In genomic region chr9:37381094-37381741, GRCh38 we compare ENCODE assay signal across 17 cellular contexts. TPM values are rescaled to one million over a fixed set of nuclear protein-coding genes. Genes with fewer than 3 reads are reported as not detected.
DNase-seq lines count a peak whose midpoint lies in the region; ATAC-seq, FAIRE-seq and TF ChIP-seq lines count a peak whose summit lies in the region.
"Had no signal": no experiment of that assay in that cellular context is flagged by ENCODE, and none has a peak within 500 bp of the region (broad histone marks: within the 10 kb centered on the region; RNA-seq: fewer than 3 reads in every experiment).

No MANE protein-coding gene starts in this region.

- WGBS in GM12878 (ENCODE audit: insufficient coverage, insufficient replicate concordance, low lambda C conversion rate, missing lambda C conversion rate) = 87% methylated on average over 11 of the region's 11 CpGs

- CTCF ChIA-PET in GM12878 (lab: Yijun Ruan, JAX) = interaction anchor here (0.9 to 4.0 kb wide), 9 partner anchors 8 to 388 kb away, joined by 3 to 23 read pairs (median 7); no protein-coding TSS in a partner anchor

- H3K9me3 Mint-ChIP-seq in natural killer cell treated with Interleukin-12 subunit alpha and Interleukin-12 subunit beta and Interleukin-15 and Interleukin-18, amount 100 ng/mL, for 72 hours = no peaks in the 10 kb centered on the region

- TF ChIP-seq CTCF in GM12878 (IDR thresholded peaks at IDR 0.05 in 2 of 3, conservative IDR thresholded peaks at IDR 0.05 in 1 of 3; ENCODE audit: control insufficient read depth in 2 of 3, extremely low read depth in 1 of 3, insufficient read depth in 1 of 3, low read depth in 3 of 3, low read length in 3 of 3) = no peak

- H3K79me2 ChIP-seq in GM12878 (ENCODE audit: control insufficient read depth, insufficient read depth, low read length) = peaks cover 3% of the 10 kb centered on the region

- no peak for TF ChIP-seq RAD21 in GM12878 (IDR thresholded peaks at IDR 0.05; ENCODE audit: insufficient read depth, low read depth, low read length)

- H3K9ac ChIP-seq in GM12878 (ENCODE audit: control insufficient read depth, insufficient read depth, low read length) = no peak overlapping the region

- no peaks in the 10 kb centered on the region for H3K36me3 ChIP-seq in GM12878 (ENCODE audit: control insufficient read depth in 2 of 2, insufficient read depth in 2 of 2, low read length in 1 of 2)
- H3K36me3 ChIP-seq: SJCRH30 had no signal

- POLR2A ChIA-PET in GM12878 (lab: Charles Lee) = interaction anchor here (0.6 to 3.3 kb wide), 9 partner anchors 9 to 354 kb away, joined by 3 to 46 read pairs (median 6); no protein-coding TSS in a partner anchor

- no peak for ATAC-seq in GM12878
- no peak for ATAC-seq in natural killer cell treated with Interleukin-12 subunit alpha and Interleukin-12 subunit beta and Interleukin-15 and Interleukin-18, amount 100 ng/mL, for 72 hours

- peak overlapping the region; percentile 92 for H3K27ac ChIP-seq in GM12878 (ENCODE audit: control insufficient read depth, insufficient read depth)
- H3K27ac ChIP-seq: C4-2B, SJCRH30 had no signal

- H3K4me1 Mint-ChIP-seq in natural killer cell treated with Interleukin-12 subunit alpha and Interleukin-12 subunit beta and Interleukin-15 and Interleukin-18, amount 100 ng/mL, for 72 hours (ENCODE audit: low read depth in 2 of 2) = no peaks in the 10 kb centered on the region

- H3K36me3 Mint-ChIP-seq in natural killer cell treated with Interleukin-12 subunit alpha and Interleukin-12 subunit beta and Interleukin-15 and Interleukin-18, amount 100 ng/mL, for 72 hours = no peaks in the 10 kb centered on the region

- TF ChIP-seq POLR2A in GM12878 (IDR thresholded peaks at IDR 0.05; ENCODE audit: low read depth, low read length) = no peak

- no peak overlapping the region for H3K4me3 Mint-ChIP-seq in natural killer cell treated with Interleukin-12 subunit alpha and Interleukin-12 subunit beta and Interleukin-15 and Interleukin-18, amount 100 ng/mL, for 72 hours

- SMC1A ChIA-PET in GM12878 (lab: Charles Lee; ENCODE audit: uncharacterized antibody, unreplicated experiment) = interaction anchor here (0.7 to 3.6 kb wide), 18 partner anchors 8 to 387 kb away, joined by 3 to 40 read pairs (median 3); no protein-coding TSS in a partner anchor

- TF ChIP-seq EP300 in GM12878 (IDR thresholded peaks at IDR 0.05; ENCODE audit: borderline replicate concordance in 1 of 2, control insufficient read depth in 1 of 2, low read depth in 2 of 2, low read length in 2 of 2) = no peak

- H3K27me3 ChIP-seq in GM12878 (replicated peaks in 1 of 2; ENCODE audit: control insufficient read depth in 2 of 2, insufficient read depth in 2 of 2, low read length in 1 of 2) = no peaks in the 10 kb centered on the region
- H3K27me3 ChIP-seq: SJCRH30 had no signal

- intact Hi-C loops in GM12878 (cut with micrococcal nuclease; ENCODE audit: unreplicated experiment) = no loop called here

- H2AFZ ChIP-seq in GM12878 (ENCODE audit: control insufficient read depth, low read depth, low read length) = no peak overlapping the region; the same call in 1 of the 2 replicates

- DNase-seq in NCI-H524 (lab: John Stamatoyannopoulos, UW) (peak; percentile 15 to 52), NCI-H524 treated with DMSO at 0.1 percent for 48 hours (lab: John Stamatoyannopoulos, UW) (no peak), NCI-H345 (lab: John Stamatoyannopoulos, UW) (peak; percentile 76), GM12878 (ENCODE audit: low read depth, low spot score) (no peak), SHP77 treated with DMSO at 0.1 percent for 48 hours (lab: John Stamatoyannopoulos, UW) (no peak), inferior parietal cortex (ENCODE audit: extremely low spot score) (no peak)
- no peak for DNase-seq in activated CD4-positive, alpha-beta T cell treated with anti-CD3 and anti-CD28 coated beads, Interleukin-2, amount 50 U/mL, for 4 hours
- no peak for DNase-seq in natural killer cell treated with Interleukin-12 subunit alpha and Interleukin-12 subunit beta and Interleukin-15 and Interleukin-18, amount 100 ng/mL, for 72 hours (ENCODE audit: low spot score)
- DNase-seq: NCI-H1417, NCI-H2029 treated with DMSO at 0.1 percent for 48 hours, NCI-H2227 treated with DMSO at 0.1 percent for 48 hours, NCI-H748 treated with DMSO at 0.1 percent for 48 hours, RPMI8226, SJCRH30, T-helper 9 cell had no signal

- peak overlapping the region; percentile 4; the same call in 1 of the 2 replicates for H3K4me2 ChIP-seq in GM12878 (ENCODE audit: control insufficient read depth, insufficient read depth)

- H4K20me1 ChIP-seq in GM12878 (ENCODE audit: control insufficient read depth, insufficient read depth) = no peaks in the 10 kb centered on the region

- peaks cover 2% of the 10 kb centered on the region; the same call in 2 of the 3 replicates for H3K9me3 ChIP-seq in GM12878 (replicated peaks; ENCODE audit: control insufficient read depth, insufficient read depth, low read length)
- H3K9me3 ChIP-seq: SJCRH30 had no signal

- H3K4me3 ChIP-seq in GM12878 = no peak overlapping the region
- H3K4me3 ChIP-seq: SJCRH30 had no signal

- BruUV-seq in GM12878 (replicated peaks; lab: Mats Ljungman, UMichigan) = no TSS peak

- no peak overlapping the region for H3K27ac Mint-ChIP-seq in natural killer cell treated with Interleukin-12 subunit alpha and Interleukin-12 subunit beta and Interleukin-15 and Interleukin-18, amount 100 ng/mL, for 72 hours

- FAIRE-seq in GM12878 (lab: Jason Lieb, UNC) = no peak
- FAIRE-seq: H54 had no signal

- H3K27me3 Mint-ChIP-seq in natural killer cell treated with Interleukin-12 subunit alpha and Interleukin-12 subunit beta and Interleukin-15 and Interleukin-18, amount 100 ng/mL, for 72 hours = peaks cover 10% of the 10 kb centered on the region in 2 donors

- peaks cover 75% of the 10 kb centered on the region for H3K4me1 ChIP-seq in GM12878 (ENCODE audit: control insufficient read depth, insufficient read depth, low read length)
- H3K4me1 ChIP-seq: SJCRH30 had no signal

- RAD21 ChIA-PET in GM12878 (lab: Charles Lee; ENCODE audit: unreplicated experiment) = interaction anchor here (0.6 to 3.4 kb wide), 8 partner anchors 9 to 508 kb away, joined by 3 to 24 read pairs (median 3); no protein-coding TSS in a partner anchor

- in situ Hi-C loops in GM12878 (cut with MboI) = no loop called here

TF ChIP-seq in GM12878, 131 proteins besides CTCF, POLR2A, EP300 and RAD21:
- TF ChIP-seq CREM (IDR thresholded peaks at IDR 0.05; ENCODE audit: low read depth) (no peak), ATF7 (IDR thresholded peaks at IDR 0.05; ENCODE audit: low read depth) (no peak), ZBTB4 (CRISPR knock-in tag; IDR thresholded peaks at IDR 0.05) (no peak), FOXM1 (IDR thresholded peaks at IDR 0.05; ENCODE audit: low read depth, low read length) (no peak), SREBF1 (IDR thresholded peaks at IDR 0.05; ENCODE audit: low read length) (no peak)

RNA-seq across cellular contexts. Expression of gene GRHPR, which starts 41.3 kb away (rescaled TPM):
- 108 and 136 TPM in 2 replicates for total RNA-seq in GM12878 (2013; cell fraction: nucleolus; rRNA removed)
- total RNA-seq in GM12878 (2014; rRNA removed) (179 and 190 TPM in 2 replicates), GM12878 (2014; rRNA removed; fragmentation: Illumina TruSeq; extraction: Trizol) (104 and 111 TPM in 2 replicates), GM12878 (2021) (120 and 127 TPM in 2 replicates)
- polyA plus RNA-seq in GM12878 (2011; ENCODE audit: low read depth) = 70.6 TPM
- polyA plus RNA-seq in GM12878 (2011; rRNA removed) (68.5 and 132 TPM in 2 replicates), GM12878 (2014; fragmentation: Illumina TruSeq; extraction: Trizol) (65.4 and 96.1 TPM in 2 replicates), GM12878 (2014; fragmentation: Nextera tagmentation; extraction: Ambion mirVana) (10 to 100 TPM; 52.4 to 78.6 TPM), GM12878 (2014; rRNA removed) (194 and 209 TPM in 2 replicates), GM12878 (2016; fragmentation: Nextera tagmentation; extraction: Ambion mirVana) (100 to 1,000 TPM; 153 to 154 TPM)
- 195 and 247 TPM in 2 replicates for polyA plus RNA-seq in GM12878 (2011; cell fraction: cytosol; rRNA removed)
- 168 and 195 TPM in 2 replicates for polyA plus RNA-seq in GM12878 (2011; cell fraction: nucleus; rRNA removed)
- 91.5 and 110 TPM in 2 replicates for polyA plus RNA-seq in GM12878 (2012)
- 81.4 and 134 TPM in 2 replicates for polyA minus RNA-seq in GM12878 (2011; rRNA and poly(A)+ RNA removed)
- polyA minus RNA-seq in GM12878 (2011; cell fraction: cytosol; rRNA and poly(A)+ RNA removed) = 31.9 and 41.0 TPM in 2 replicates
- polyA minus RNA-seq in GM12878 (2011; cell fraction: nucleus; rRNA and poly(A)+ RNA removed) = 33.0 and 70.1 TPM in 2 replicates
- 10 to 100 TPM; 53.4 to 66.1 TPM for total RNA-seq in natural killer cell treated with Interleukin-12 subunit alpha and Interleukin-12 subunit beta and Interleukin-15 and Interleukin-18, amount 100 ng/mL, for 72 hours

Comparison
In these comparisons a context has a peak if more than half of its experiments do, and no peak if none do; other contexts are left out.
1. DNase-seq: peak in NCI-H524 (2 of 2) and NCI-H345 (single experiment); none in NCI-H524 treated with DMSO at 0.1 percent for 48 hours (single experiment), GM12878 (single experiment), SHP77 treated with DMSO at 0.1 percent for 48 hours (single experiment), activated CD4-positive, alpha-beta T cell treated with anti-CD3 and anti-CD28 coated beads, Interleukin-2, amount 50 U/mL, for 4 hours (0 of 2), natural killer cell treated with Interleukin-12 subunit alpha and Interleukin-12 subunit beta and Interleukin-15 and Interleukin-18, amount 100 ng/mL, for 72 hours (single experiment) and inferior parietal cortex (single experiment).